In genomic region chr11:11697796-11698195, GRCh38 we compare ENCODE assay signal across 3 cellular contexts.
"Had no signal": no experiment of that assay in that cellular context is flagged by ENCODE, and none has a peak within 500 bp of the region (broad histone marks: within the 10 kb centered on the region; RNA-seq: fewer than 3 reads in every experiment).

No MANE protein-coding gene starts in this region.

- DNase-seq: GDM1, GF-D8 had no signal

- ATAC-seq: GM12878 had no signal
